20 cellular contexts compared by ENCODE assay signal in genomic region chr1:171800850-171801249, GRCh38.
"Had no signal": no experiment of that assay in that cellular context is flagged by ENCODE, and none has a peak within 500 bp of the region (broad histone marks: within the 10 kb centered on the region; RNA-seq: fewer than 3 reads in every experiment).

No MANE protein-coding gene starts in this region.

- H3K27ac ChIP-seq: coronary artery, esophagus squamous epithelium, heart right ventricle, left lung, psoas muscle, sigmoid colon, spleen, suprapubic skin, transverse colon, upper lobe of right lung, uterus had no signal

- H3K27me3 ChIP-seq: esophagus squamous epithelium, heart right ventricle, left lung, sigmoid colon, spleen, suprapubic skin, transverse colon, upper lobe of right lung, uterus had no signal

- H3K27ac Mint-ChIP-seq: nephron progenitor cell; stimulated activated naive CD8-positive, alpha-beta T cell treated with anti-CD3 and anti-CD28 coated beads, Interleukin-15, amount 100 ng/mL, for 72 hours had no signal

- H3K9me3 Mint-ChIP-seq: naive thymus-derived CD4-positive, alpha-beta T cell; nephron progenitor cell; stimulated activated naive CD8-positive, alpha-beta T cell treated with anti-CD3 and anti-CD28 coated beads, Interleukin-15, amount 100 ng/mL, for 72 hours had no signal

- H3K36me3 ChIP-seq: uterus had no signal

- DNase-seq: effector memory CD4-positive, alpha-beta T cell; esophagus squamous epithelium; foreskin melanocyte; glutamatergic neuron; heart right ventricle; left cardiac atrium; left lung; psoas muscle; right cardiac atrium; sigmoid colon; spleen; stimulated activated CD4-positive, alpha-beta T cell treated with anti-CD3 and anti-CD28 coated beads, Interleukin-4, amount 100 ng/mL, for 4 hours; stimulated activated naive CD8-positive, alpha-beta T cell treated with anti-CD3 and anti-CD28 coated beads, Interleukin-15, amount 100 ng/mL, for 72 hours; transverse colon; upper lobe of right lung; uterus had no signal

- H3K4me1 ChIP-seq: esophagus squamous epithelium, psoas muscle, sigmoid colon, suprapubic skin, transverse colon, uterus had no signal

- H3K4me3 ChIP-seq: coronary artery, esophagus squamous epithelium, heart right ventricle, left lung, psoas muscle, sigmoid colon, spleen, suprapubic skin, transverse colon, upper lobe of right lung, uterus had no signal

- H3K4me3 Mint-ChIP-seq: naive thymus-derived CD4-positive, alpha-beta T cell; nephron progenitor cell; stimulated activated naive CD8-positive, alpha-beta T cell treated with anti-CD3 and anti-CD28 coated beads, Interleukin-15, amount 100 ng/mL, for 72 hours had no signal

- H3K9me3 ChIP-seq: esophagus squamous epithelium, heart right ventricle, left lung, psoas muscle, sigmoid colon, spleen, suprapubic skin, transverse colon, upper lobe of right lung, uterus had no signal

- H3K27me3 Mint-ChIP-seq: naive thymus-derived CD4-positive, alpha-beta T cell; stimulated activated naive CD8-positive, alpha-beta T cell treated with anti-CD3 and anti-CD28 coated beads, Interleukin-15, amount 100 ng/mL, for 72 hours had no signal

- ATAC-seq: naive thymus-derived CD4-positive, alpha-beta T cell; right cardiac atrium; stimulated activated naive CD8-positive, alpha-beta T cell treated with anti-CD3 and anti-CD28 coated beads, Interleukin-15, amount 100 ng/mL, for 72 hours had no signal
